Comparison of ENCODE assay signal across 7 cellular contexts in the genomic region with DNA sequence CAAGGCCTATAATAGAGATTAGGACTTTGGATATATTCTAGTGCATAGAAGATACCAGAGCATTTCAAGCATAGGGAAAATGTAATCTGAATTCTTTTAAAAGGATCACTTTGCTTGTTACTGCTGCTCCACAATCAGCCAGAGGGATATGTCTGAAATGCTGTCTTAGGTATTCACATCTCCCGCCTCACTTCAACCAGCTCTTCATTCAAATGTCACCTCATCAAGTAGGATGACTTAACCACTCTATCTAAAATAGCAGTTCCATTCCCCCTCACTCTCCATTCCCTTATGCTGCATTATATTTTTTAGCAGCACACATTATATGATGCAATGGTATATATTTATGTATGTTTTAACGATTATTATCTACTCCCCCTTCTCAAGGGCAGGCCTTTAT.
"Had no signal": no experiment of that assay in that cellular context is flagged by ENCODE, and none has a peak within 500 bp of the region (broad histone marks: within the 10 kb centered on the region; RNA-seq: fewer than 3 reads in every experiment).

No MANE protein-coding gene starts in this region.

- H3K4me3 ChIP-seq: GM23248, GM23338, HAP-1 had no signal

- H2AFZ ChIP-seq: GM23248, GM23338 had no signal

- H3K36me3 ChIP-seq: HAP-1 had no signal

- DNase-seq: GM23248, GOT3, H7, H9, HFFc6 had no signal

- H3K9ac ChIP-seq: GM23248 had no signal

- H3K4me2 ChIP-seq: GM23338 had no signal

- H3K27ac ChIP-seq: GM23248 had no signal

- H3K9me3 ChIP-seq: HAP-1 had no signal
